ENCODE assay signal across 16 cellular contexts in the genomic region with DNA sequence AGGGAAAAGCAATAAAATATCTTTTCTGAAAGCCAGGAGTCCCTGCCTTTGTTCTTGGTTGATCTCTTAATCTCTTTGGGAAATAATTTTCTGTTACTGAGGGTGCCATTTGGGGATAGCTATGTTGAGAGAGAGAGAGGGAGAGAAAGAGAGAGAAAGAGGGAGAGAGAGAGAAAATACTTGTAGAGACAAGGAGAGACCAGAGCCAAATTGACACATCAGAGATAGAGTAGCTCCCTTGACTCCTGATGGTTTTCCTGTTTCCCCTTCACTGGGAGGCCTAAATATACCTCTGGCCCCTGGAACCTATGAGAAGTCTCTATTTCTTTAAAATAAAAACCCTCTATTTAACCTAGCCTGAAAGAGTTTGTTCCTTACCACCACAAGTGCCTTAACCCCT. TPM values are rescaled to one million over a fixed set of nuclear protein-coding genes. Genes with fewer than 3 reads are reported as not detected.
A peak's percentile ranks its signal among the peaks of the same experiment; 100 is the strongest.
DNase-seq lines count a peak whose midpoint lies in the region; ATAC-seq and TF ChIP-seq lines count a peak whose summit lies in the region.
"Had no signal": no experiment of that assay in that cellular context is flagged by ENCODE, and none has a peak within 500 bp of the region (broad histone marks: within the 10 kb centered on the region; RNA-seq: fewer than 3 reads in every experiment).

No MANE protein-coding gene starts in this region.

- TF ChIP-seq CTCF in heart left ventricle (IDR thresholded peaks at IDR 0.05) (no peak), left ventricle myocardium inferior (IDR thresholded peaks at IDR 0.05; ENCODE audit: borderline replicate concordance) (no peak), transverse colon (IDR thresholded peaks at IDR 0.05) (no peak)

- in situ Hi-C loops in transverse colon (cut with MboI; ENCODE audit: low pct_ligation_motif_present in 1 of 4, low pct_unique_long_range_greater_than_20kb in 1 of 4, low sequenced_read_pairs in 3 of 4), result no loop called here

- no peak overlapping the region for H3K4me3 Mint-ChIP-seq in activated CD8-positive, alpha-beta memory T cell treated with anti-CD3 and anti-CD28 coated beads, Interleukin-2, amount 10 ng/mL, durations not matched to agents 7 days and 5 days
- H3K4me3 Mint-ChIP-seq: CD14-positive monocyte; CD8-positive, alpha-beta T cell; H9 had no signal

- DNase-seq in heart left ventricle (no peak), right cardiac atrium (no peak), left ventricle myocardium inferior (no peak), transverse colon (no peak)
- no peak for DNase-seq in activated CD8-positive, alpha-beta memory T cell treated with anti-CD3 and anti-CD28 coated beads, Interleukin-2, amount 10 ng/mL, durations not matched to agents 7 days and 5 days
- DNase-seq: BE2C; CD8-positive, alpha-beta T cell; COR-L47; DND-41; GDM1; GOT3; H9 had no signal

- H3K27ac Mint-ChIP-seq in activated CD8-positive, alpha-beta memory T cell treated with anti-CD3 and anti-CD28 coated beads, Interleukin-2, amount 10 ng/mL, durations not matched to agents 7 days and 5 days, result no peak overlapping the region
- H3K27ac Mint-ChIP-seq: CD8-positive, alpha-beta T cell; H9 had no signal

- H3K9ac ChIP-seq in skeletal muscle tissue (ENCODE audit: low read depth in 1 of 3, low read length in 3 of 3), result no peak overlapping the region

- H3K36me3 Mint-ChIP-seq in activated CD8-positive, alpha-beta memory T cell treated with anti-CD3 and anti-CD28 coated beads, Interleukin-2, amount 10 ng/mL, durations not matched to agents 7 days and 5 days, result no peaks in the 10 kb centered on the region
- H3K36me3 Mint-ChIP-seq: CD14-positive monocyte; CD8-positive, alpha-beta T cell had no signal

- H3K36me3 ChIP-seq in heart left ventricle (no peaks in the 10 kb centered on the region), left ventricle myocardium inferior (no peaks in the 10 kb centered on the region), skeletal muscle tissue (ENCODE audit: control insufficient read depth in 3 of 3, insufficient read depth in 3 of 3, low read length in 3 of 3) (no peaks in the 10 kb centered on the region), transverse colon (no peaks in the 10 kb centered on the region)
- H3K36me3 ChIP-seq: BE2C had no signal

- H3K4me1 Mint-ChIP-seq in activated CD8-positive, alpha-beta memory T cell treated with anti-CD3 and anti-CD28 coated beads, Interleukin-2, amount 10 ng/mL, durations not matched to agents 7 days and 5 days, result peaks cover 9% of the 10 kb centered on the region

- CTCF ChIA-PET in activated CD8-positive, alpha-beta memory T cell treated with anti-CD3 and anti-CD28 coated beads, Interleukin-2, amount 10 ng/mL, durations not matched to agents 7 days and 5 days (lab: Charles Lee), result interaction anchor here (1.3 kb wide), 1 partner anchor 21 kb away, joined by 4 read pairs; no protein-coding TSS in a partner anchor

- no peak for TF ChIP-seq POLR2A in heart left ventricle (IDR thresholded peaks at IDR 0.05)
- TF ChIP-seq POLR2A in transverse colon (IDR thresholded peaks at IDR 0.05), result no peak

- H3K4me1 ChIP-seq in heart left ventricle, result peaks cover 0 to 53% (median 14%) of the 10 kb centered on the region in 12 donors
- peaks cover 2% of the 10 kb centered on the region for H3K4me1 ChIP-seq in right cardiac atrium (ENCODE audit: control insufficient read depth, insufficient read depth, low read length)
- peaks cover 71% of the 10 kb centered on the region for H3K4me1 ChIP-seq in left ventricle myocardium inferior
- H3K4me1 ChIP-seq in skeletal muscle tissue (ENCODE audit: control insufficient read depth in 3 of 3, insufficient read depth in 3 of 3, low read length in 3 of 3), result peaks cover 19 to 42% (median 21%) of the 10 kb centered on the region in 3 donors
- H3K4me1 ChIP-seq in transverse colon, result no peaks in the 10 kb centered on the region
- H3K4me1 ChIP-seq: A549, BE2C had no signal

- H3K9me3 ChIP-seq in heart left ventricle, result peaks cover 0 to 3% (median 0%) of the 10 kb centered on the region in 12 donors
- no peaks in the 10 kb centered on the region for H3K9me3 ChIP-seq in right cardiac atrium (ENCODE audit: control insufficient read depth, low read length)
- no peaks in the 10 kb centered on the region for H3K9me3 ChIP-seq in left ventricle myocardium inferior (replicated peaks)
- no peaks in the 10 kb centered on the region for H3K9me3 ChIP-seq in skeletal muscle tissue (ENCODE audit: control insufficient read depth in 3 of 3, low read length in 3 of 3)
- H3K9me3 ChIP-seq in transverse colon, result no peaks in the 10 kb centered on the region
- H3K9me3 ChIP-seq: A549, BE2C had no signal

- H3K9me3 Mint-ChIP-seq in activated CD8-positive, alpha-beta memory T cell treated with anti-CD3 and anti-CD28 coated beads, Interleukin-2, amount 10 ng/mL, durations not matched to agents 7 days and 5 days (ENCODE audit: low read depth), result no peaks in the 10 kb centered on the region

- ATAC-seq in heart left ventricle, result peak in 3 of 4 donors; percentile 37 to 49 (median 41)
- no peak for ATAC-seq in right cardiac atrium
- ATAC-seq in activated CD8-positive, alpha-beta memory T cell treated with anti-CD3 and anti-CD28 coated beads, Interleukin-2, amount 10 ng/mL, durations not matched to agents 7 days and 5 days, result no peak
- ATAC-seq: A549; CD8-positive, alpha-beta T cell had no signal

- no peak for TF ChIP-seq EP300 in transverse colon (IDR thresholded peaks at IDR 0.05; ENCODE audit: low read depth)

- H3K27ac ChIP-seq in heart left ventricle, result peak overlapping the region in 11 of 12 donors; percentile 24 to 99 (median 58)
- H3K27ac ChIP-seq in right cardiac atrium (ENCODE audit: low read length), result no peak overlapping the region
- peak overlapping the region; percentile 96 for H3K27ac ChIP-seq in left ventricle myocardium inferior (replicated peaks)
- peak overlapping the region; percentile 3 for H3K27ac ChIP-seq in skeletal muscle tissue (ENCODE audit: low read depth, low read length)
- no peak overlapping the region for H3K27ac ChIP-seq in transverse colon
- H3K27ac ChIP-seq: A549, HL-60 had no signal

- H3K27me3 Mint-ChIP-seq in activated CD8-positive, alpha-beta memory T cell treated with anti-CD3 and anti-CD28 coated beads, Interleukin-2, amount 10 ng/mL, durations not matched to agents 7 days and 5 days, result no peaks in the 10 kb centered on the region

- H3K4me3 ChIP-seq in heart left ventricle, result no peak overlapping the region
- H3K4me3 ChIP-seq in right cardiac atrium (ENCODE audit: low read length), result no peak overlapping the region
- no peak overlapping the region for H3K4me3 ChIP-seq in left ventricle myocardium inferior
- no peak overlapping the region for H3K4me3 ChIP-seq in skeletal muscle tissue (ENCODE audit: low read length in 3 of 3)
- no peak overlapping the region for H3K4me3 ChIP-seq in transverse colon
- H3K4me3 ChIP-seq: A549 had no signal

- H3K27me3 ChIP-seq in heart left ventricle (no peaks in the 10 kb centered on the region), right cardiac atrium (ENCODE audit: control insufficient read depth, insufficient read depth) (no peaks in the 10 kb centered on the region), left ventricle myocardium inferior (ENCODE audit: low read depth) (no peaks in the 10 kb centered on the region), skeletal muscle tissue (ENCODE audit: control insufficient read depth in 3 of 3, insufficient read depth in 3 of 3, low read length in 3 of 3) (no peaks in the 10 kb centered on the region), transverse colon (no peaks in the 10 kb centered on the region)

- intact Hi-C loops in heart left ventricle (cut with DNase I) (loop anchor here in 7 of 10 donors (5.0 to 10.0 kb wide), 4 partner anchors 150 to 380 kb away; no protein-coding TSS in a partner anchor), right cardiac atrium (cut with DNase I) (loop anchor here in 1 of 4 donors (10.0 kb wide), 1 partner anchor 150 kb away; no protein-coding TSS in a partner anchor), left ventricle myocardium inferior (cut with micrococcal nuclease) (no loop called here), transverse colon (cut with DNase I; ENCODE audit: low total_unique reads) (no loop called here)

RNA-seq across cellular contexts. Expression of a gene that starts 14.9 kb away (rescaled TPM):
- 1,000 to 10,000 TPM in 5 of 9 donors, 100 to 1,000 TPM in 4; 760 to 2,421 (median 1,003) TPM for total RNA-seq in heart left ventricle
- 100 to 1,000 TPM; 279 to 425 TPM for polyA plus RNA-seq in heart left ventricle
- 1,000 to 10,000 TPM in 1 of 4 donors, 100 to 1,000 TPM in 3; 697 to 1,021 (median 821) TPM for total RNA-seq in right cardiac atrium
- polyA plus RNA-seq in right cardiac atrium, result 341 TPM
- total RNA-seq in left ventricle myocardium inferior, result 1,210 TPM
- 93.9 TPM for total RNA-seq in skeletal muscle tissue
- total RNA-seq in transverse colon, result 1 to 10 TPM in 3 of 4 donors, under 1 TPM in 1; 0.37 to 6.0 (median 3.2) TPM
- total RNA-seq in activated CD8-positive, alpha-beta memory T cell treated with anti-CD3 and anti-CD28 coated beads, Interleukin-2, amount 10 ng/mL, durations not matched to agents 7 days and 5 days, result under 1 TPM; 0.12 to 0.21 TPM

Comparison
In these comparisons a context has a peak if more than half of its experiments do, and no peak if none do; other contexts are left out.
1. ATAC-seq: peak in heart left ventricle (3 of 4); none in right cardiac atrium (0 of 2) and activated CD8-positive, alpha-beta memory T cell treated with anti-CD3 and anti-CD28 coated beads, Interleukin-2, amount 10 ng/mL, durations not matched to agents 7 days and 5 days (single experiment).
2. H3K27ac ChIP-seq: peak in heart left ventricle (11 of 12), left ventricle myocardium inferior (single experiment) and skeletal muscle tissue (single experiment); none in right cardiac atrium (single experiment) and transverse colon (0 of 4).
3. intact Hi-C loops: an anchor here in heart left ventricle (5.0 to 10.0 kb wide); none called in left ventricle myocardium inferior and transverse colon.
4. RNA of a gene that starts 14.9 kb away (total RNA-seq): 1,210 TPM in left ventricle myocardium inferior (single experiment), 760 to 2,421 TPM in heart left ventricle, 697 to 1,021 TPM in right cardiac atrium and 93.9 TPM in skeletal muscle tissue (single experiment); 0.37 to 6.0 TPM in transverse colon and 0.12 to 0.21 TPM in activated CD8-positive, alpha-beta memory T cell treated with anti-CD3 and anti-CD28 coated beads, Interleukin-2, amount 10 ng/mL, durations not matched to agents 7 days and 5 days; every median in the first group is over 10 times any median in the second.